ENCODE assay signal across 8 cellular contexts in the genomic region with DNA sequence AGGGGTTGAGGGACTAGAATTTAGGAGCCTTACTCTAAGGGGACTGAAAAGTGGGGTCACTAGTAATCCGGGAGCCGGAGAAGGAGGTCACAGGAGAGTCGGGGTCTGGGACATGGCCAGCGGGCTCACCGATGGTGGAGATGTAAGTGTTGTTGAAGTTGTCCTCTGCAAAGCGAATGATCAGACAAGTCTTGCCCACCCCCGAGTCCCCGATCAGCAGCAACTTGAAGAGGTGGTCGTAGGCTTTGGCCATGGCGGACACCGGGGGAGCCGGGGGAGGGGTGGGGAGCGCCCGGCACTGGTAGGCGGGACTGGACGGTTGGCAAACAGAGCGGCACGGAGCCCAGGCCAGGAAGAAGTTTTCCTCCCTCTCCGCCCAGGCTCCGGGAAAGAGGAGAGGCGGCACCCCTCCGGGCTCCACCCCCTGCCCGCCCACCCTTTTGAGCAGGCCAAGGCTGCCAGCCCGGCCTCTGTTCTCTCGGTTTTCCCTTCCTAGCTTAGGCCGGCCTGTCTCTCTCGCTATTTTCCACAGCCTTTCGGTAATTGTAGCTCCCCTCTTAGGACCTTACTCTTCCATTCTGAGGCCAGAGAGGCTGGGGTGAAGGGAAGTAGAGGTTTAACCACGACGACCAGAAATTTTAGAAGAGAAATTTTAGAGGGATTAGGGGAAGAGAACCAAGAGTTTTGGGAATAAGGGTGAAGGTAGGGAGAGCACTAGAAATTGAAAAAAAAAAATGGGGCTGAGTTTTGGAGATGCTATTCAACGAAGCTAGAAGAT. TPM values are rescaled to one million over a fixed set of nuclear protein-coding genes. Genes with fewer than 3 reads are reported as not detected.
DNase-seq lines count a peak whose midpoint lies in the region; ATAC-seq, FAIRE-seq and TF ChIP-seq lines count a peak whose summit lies in the region.

A gene (minus strand): TSS at position 356 of the 778 bp plus-strand sequence. CDS start 103 bp downstream, at position 253.

- POLR2A ChIA-PET in activated CD4-positive, alpha-beta memory T cell treated with anti-CD3 and anti-CD28 coated beads, Interleukin-2, amount 10 ng/mL, durations not matched to agents 7 days and 5 days (lab: Charles Lee), result interaction anchor here (1.0 to 4.4 kb wide), 13 partner anchors 8 to 315 kb away, joined by 3 to 32 read pairs (median 5); a partner anchor contains a TSS

- intact Hi-C loops in activated CD4-positive, alpha-beta T cell treated with anti-CD3 and anti-CD28 coated beads, Interleukin-2, amount 10 ng/mL, durations not matched to agents 24 days and 14 days (cut with micrococcal nuclease), result loop anchor here (1.0 to 2.0 kb wide), 9 partner anchors 9 to 315 kb away; a partner anchor contains a TSS

- H3K36me3 Mint-ChIP-seq in activated CD4-positive, alpha-beta T cell treated with anti-CD3 and anti-CD28 coated beads, Interleukin-2, amount 10 ng/mL, durations not matched to agents 24 days and 14 days (ENCODE audit: low read depth), result peaks cover 7% of the 10 kb centered on the region
- peaks cover 7% of the 10 kb centered on the region for H3K36me3 Mint-ChIP-seq in activated CD4-positive, alpha-beta memory T cell treated with anti-CD3 and anti-CD28 coated beads, Interleukin-2, amount 10 ng/mL, durations not matched to agents 7 days and 5 days (ENCODE audit: low read depth)

- peaks cover 32% of the 10 kb centered on the region for H3K4me1 Mint-ChIP-seq in activated CD4-positive, alpha-beta T cell treated with anti-CD3 and anti-CD28 coated beads, Interleukin-2, amount 10 ng/mL, durations not matched to agents 24 days and 14 days
- H3K4me1 Mint-ChIP-seq in activated CD4-positive, alpha-beta memory T cell treated with anti-CD3 and anti-CD28 coated beads, Interleukin-2, amount 10 ng/mL, durations not matched to agents 7 days and 5 days, result peaks cover 34% of the 10 kb centered on the region

- H3K9me3 ChIP-seq in muscle layer of colon (ENCODE audit: low read length), result no peaks in the 10 kb centered on the region

- H3K4me3 ChIP-seq in fibroblast of mammary gland (ENCODE audit: control insufficient read depth, low read depth, low read length), result peak within 1 kb of the TSS; percentile 81
- H3K4me3 ChIP-seq in muscle layer of colon (ENCODE audit: low read depth in 1 of 2, low read length in 2 of 2), result peak within 1 kb of the TSS; percentile 58 to 85

- peak within 1 kb of the TSS; percentile 88 for H3K9ac ChIP-seq in muscle layer of colon (ENCODE audit: low read length)

- FAIRE-seq in urothelium cell line (lab: Jason Lieb, UNC), result no peak

- H3K27ac Mint-ChIP-seq in activated CD4-positive, alpha-beta T cell treated with anti-CD3 and anti-CD28 coated beads, Interleukin-2, amount 10 ng/mL, durations not matched to agents 24 days and 14 days, result peak within 1 kb of the TSS; percentile 91
- peak within 1 kb of the TSS; percentile 83 for H3K27ac Mint-ChIP-seq in activated CD4-positive, alpha-beta memory T cell treated with anti-CD3 and anti-CD28 coated beads, Interleukin-2, amount 10 ng/mL, durations not matched to agents 7 days and 5 days

- H3K4me1 ChIP-seq in muscle layer of colon (ENCODE audit: insufficient read depth, low read length), result peaks cover 24% of the 10 kb centered on the region

- H3K27me3 Mint-ChIP-seq in activated CD4-positive, alpha-beta T cell treated with anti-CD3 and anti-CD28 coated beads, Interleukin-2, amount 10 ng/mL, durations not matched to agents 24 days and 14 days, result no peaks in the 10 kb centered on the region
- no peaks in the 10 kb centered on the region for H3K27me3 Mint-ChIP-seq in activated CD4-positive, alpha-beta memory T cell treated with anti-CD3 and anti-CD28 coated beads, Interleukin-2, amount 10 ng/mL, durations not matched to agents 7 days and 5 days

- no peak for ATAC-seq in GM21360 (IDR thresholded peaks at IDR 0.05; ENCODE audit: unreplicated experiment)

- peaks cover 20% of the 10 kb centered on the region for H3K36me3 ChIP-seq in muscle layer of colon (ENCODE audit: insufficient read depth, low read length)

- peaks cover 3% of the 10 kb centered on the region for H3K9me3 Mint-ChIP-seq in activated CD4-positive, alpha-beta T cell treated with anti-CD3 and anti-CD28 coated beads, Interleukin-2, amount 10 ng/mL, durations not matched to agents 24 days and 14 days
- no peaks in the 10 kb centered on the region for H3K9me3 Mint-ChIP-seq in activated CD4-positive, alpha-beta memory T cell treated with anti-CD3 and anti-CD28 coated beads, Interleukin-2, amount 10 ng/mL, durations not matched to agents 7 days and 5 days

- peak within 1 kb of the TSS; percentile 77 for H3K4me3 Mint-ChIP-seq in activated CD4-positive, alpha-beta T cell treated with anti-CD3 and anti-CD28 coated beads, Interleukin-2, amount 10 ng/mL, durations not matched to agents 24 days and 14 days
- H3K4me3 Mint-ChIP-seq in activated CD4-positive, alpha-beta memory T cell treated with anti-CD3 and anti-CD28 coated beads, Interleukin-2, amount 10 ng/mL, durations not matched to agents 7 days and 5 days, result peak within 1 kb of the TSS; percentile 33

- H3K27me3 ChIP-seq in muscle layer of colon (ENCODE audit: control insufficient read depth in 1 of 2, insufficient read depth in 2 of 2, low read length in 2 of 2), result no peaks in the 10 kb centered on the region

- CTCF ChIA-PET in activated CD4-positive, alpha-beta memory T cell treated with anti-CD3 and anti-CD28 coated beads, Interleukin-2, amount 10 ng/mL, durations not matched to agents 7 days and 5 days (lab: Charles Lee), result interaction anchor here (0.8 to 4.2 kb wide), 25 partner anchors 9 to 454 kb away, joined by 3 to 43 read pairs (median 5); a partner anchor contains a TSS

- H3K27ac ChIP-seq in muscle layer of colon (ENCODE audit: low read depth, low read length), result peak within 1 kb of the TSS; percentile 91

- TF ChIP-seq CTCF in fibroblast of mammary gland (conservative IDR thresholded peaks at IDR 0.05; ENCODE audit: control insufficient read depth, insufficient read depth, low read depth, low read length), result no peak

- DNase-seq in activated CD4-positive, alpha-beta T cell treated with anti-CD3 and anti-CD28 coated beads, Interleukin-2, amount 10 ng/mL, durations not matched to agents 24 days and 14 days, result no peak
- no peak for DNase-seq in activated CD4-positive, alpha-beta T cell treated with anti-CD3 and anti-CD28 coated beads for 4 hours
- DNase-seq in NCI-H1436 treated with DMSO at 0.1 percent for 48 hours (lab: John Stamatoyannopoulos, UW) (peak; percentile 24), fibroblast of mammary gland (ENCODE audit: low read depth) (peak; percentile 82), urothelium cell line (ENCODE audit: low spot score) (peak; percentile 94)
- no peak for DNase-seq in activated CD4-positive, alpha-beta memory T cell treated with anti-CD3 and anti-CD28 coated beads, Interleukin-2, amount 10 ng/mL, durations not matched to agents 7 days and 5 days

RNA-seq across cellular contexts. Expression of the gene that starts here (rescaled TPM):
- 6.5 and 6.7 TPM in 2 replicates for total RNA-seq in activated CD4-positive, alpha-beta T cell treated with anti-CD3 and anti-CD28 coated beads, Interleukin-2, amount 10 ng/mL, durations not matched to agents 24 days and 14 days
- under 1 TPM; 0.40 to 0.43 TPM for total RNA-seq in activated CD4-positive, alpha-beta memory T cell treated with anti-CD3 and anti-CD28 coated beads, Interleukin-2, amount 10 ng/mL, durations not matched to agents 7 days and 5 days

Comparison
In these comparisons a context has a peak if more than half of its experiments do, and no peak if none do; other contexts are left out.
1. DNase-seq: peak in NCI-H1436 treated with DMSO at 0.1 percent for 48 hours (single experiment), fibroblast of mammary gland (single experiment) and urothelium cell line (single experiment); none in activated CD4-positive, alpha-beta T cell treated with anti-CD3 and anti-CD28 coated beads, Interleukin-2, amount 10 ng/mL, durations not matched to agents 24 days and 14 days (single experiment), activated CD4-positive, alpha-beta T cell treated with anti-CD3 and anti-CD28 coated beads for 4 hours (0 of 2) and activated CD4-positive, alpha-beta memory T cell treated with anti-CD3 and anti-CD28 coated beads, Interleukin-2, amount 10 ng/mL, durations not matched to agents 7 days and 5 days (single experiment).